Comparison of ENCODE assay signal across 20 cellular contexts in the genomic region with DNA sequence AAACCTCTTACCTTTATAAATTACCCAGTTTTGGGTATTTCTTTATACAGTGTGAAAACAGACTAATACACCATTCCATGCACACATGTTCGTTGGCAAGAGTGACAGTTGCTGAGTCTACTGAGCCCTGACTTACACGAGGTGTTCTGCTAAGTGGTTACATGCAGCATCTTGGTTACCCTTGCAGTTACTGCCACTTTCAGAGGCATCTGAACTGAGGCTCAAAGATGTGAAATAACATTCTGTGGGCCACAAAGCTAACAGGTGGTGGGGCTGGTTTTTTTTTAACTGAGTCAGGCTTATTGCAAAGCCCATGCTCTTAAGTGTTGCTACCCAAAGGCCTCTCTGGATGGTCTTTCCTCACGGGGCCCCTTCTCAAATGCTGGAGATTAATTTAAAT. TPM values are rescaled to one million over a fixed set of nuclear protein-coding genes. Genes with fewer than 3 reads are reported as not detected.
"Had no signal": no experiment of that assay in that cellular context is flagged by ENCODE, and none has a peak within 500 bp of the region (broad histone marks: within the 10 kb centered on the region; RNA-seq: fewer than 3 reads in every experiment).

No MANE protein-coding gene starts in this region.

- H3K27ac Mint-ChIP-seq: activated B cell treated with CpG ODN at 0.5 μM for 24 hours; activated T-helper 17 cell treated with anti-CD3 and anti-CD28 coated beads, Interleukin-2, amount 50 U/mL, for 72 hours; naive B cell had no signal

- H3K4me1 ChIP-seq: gastrocnemius medialis, heart right ventricle, left lung, parathyroid adenoma, sigmoid colon, tibial nerve had no signal

- H3K4me1 Mint-ChIP-seq: activated T-helper 17 cell treated with anti-CD3 and anti-CD28 coated beads, Interleukin-2, amount 50 U/mL, for 72 hours had no signal

- H3K27me3 Mint-ChIP-seq: naive B cell had no signal

- H3K4me3 ChIP-seq: gastrocnemius medialis, heart right ventricle, left lung, sigmoid colon, tibial nerve had no signal

- H3K36me3 ChIP-seq: gastrocnemius medialis, heart right ventricle, left lung, neutrophil, sigmoid colon, tibial nerve had no signal

- H3K4me3 Mint-ChIP-seq: activated B cell treated with CpG ODN at 0.5 μM for 24 hours; activated T-helper 17 cell treated with anti-CD3 and anti-CD28 coated beads, Interleukin-2, amount 50 U/mL, for 72 hours; naive B cell had no signal

- H2AFZ ChIP-seq: parathyroid adenoma had no signal

- H3K27me3 ChIP-seq: gastrocnemius medialis, heart right ventricle, left lung, sigmoid colon, tibial nerve had no signal

- H3K9me3 ChIP-seq: neutrophil had no signal

- H3K9ac ChIP-seq: parathyroid adenoma had no signal

- H3K27ac ChIP-seq: gastrocnemius medialis, heart right ventricle, left lung, neutrophil, parathyroid adenoma, sigmoid colon, tibial nerve had no signal

- H3K79me2 ChIP-seq: parathyroid adenoma had no signal

- DNase-seq: activated B cell treated with CpG ODN at 0.5 μM for 24 hours; activated CD4-positive, alpha-beta T cell treated with anti-CD3 and anti-CD28 coated beads for 48 hours; activated naive CD4-positive, alpha-beta T cell treated with Interleukin-2 at 50 U/mL for 16 hours; dermis blood vessel endothelial cell; gastrocnemius medialis; heart right ventricle; left lung; mammary epithelial cell; naive B cell; sigmoid colon; stimulated activated CD4-positive, alpha-beta T cell treated with anti-CD3 and anti-CD28 coated beads, Interleukin-1b, Interleukin-23, amount 100 ng/mL, for 48 hours; substantia nigra had no signal

- ATAC-seq: activated T-helper 17 cell treated with anti-CD3 and anti-CD28 coated beads, Interleukin-2, amount 50 U/mL, for 72 hours; gastrocnemius medialis; heart right ventricle; left lung had no signal

RNA-seq across cellular contexts. Expression of a gene that starts 54.4 kb away (rescaled TPM):
- total RNA-seq: activated T-helper 17 cell treated with anti-CD3 and anti-CD28 coated beads, Interleukin-2, amount 50 U/mL, for 72 hours; astrocyte; bronchial epithelial cell; chondrocyte; dermis blood vessel endothelial cell; gastrocnemius medialis; heart right ventricle; left lung; mammary epithelial cell; sigmoid colon; tibial nerve had no signal
- polyA plus RNA-seq: adipose tissue, heart right ventricle, mammary epithelial cell had no signal
